1 cellular context compared by ENCODE assay signal in the genomic region with DNA sequence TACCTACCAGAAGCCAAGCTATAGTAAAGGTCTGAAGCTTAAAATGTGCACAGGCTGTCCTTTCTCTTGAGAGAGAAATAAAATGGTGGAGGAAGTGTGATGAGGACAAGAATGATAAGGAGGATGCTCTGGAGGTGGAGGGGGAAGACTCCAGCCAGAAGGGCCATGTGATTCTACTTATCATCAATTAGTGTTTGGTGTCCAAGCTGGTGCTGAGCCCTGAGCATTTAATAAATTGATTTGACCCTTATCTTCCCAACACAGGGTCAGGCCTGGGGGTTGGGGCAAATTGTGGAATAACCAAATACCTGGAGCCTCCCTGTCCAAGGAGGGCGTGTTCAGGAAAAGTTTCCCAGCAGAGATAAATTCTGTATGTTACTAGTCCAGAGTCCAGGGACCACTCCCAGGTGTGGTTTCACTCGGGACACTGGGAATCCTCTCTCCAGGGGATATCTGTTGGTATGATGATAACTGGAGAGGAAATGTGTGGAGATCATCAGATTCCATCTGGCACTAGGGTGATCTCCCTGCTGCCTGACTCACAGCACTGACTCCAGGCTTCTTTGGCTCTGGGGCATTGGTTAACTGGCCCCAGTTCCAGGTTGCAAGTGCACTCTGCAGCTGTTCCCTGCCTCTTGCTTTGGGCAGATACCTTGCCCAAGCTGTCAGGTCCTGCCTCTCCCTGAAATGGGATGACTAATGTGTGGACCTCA.
A peak's percentile ranks its signal among the peaks of the same experiment; 100 is the strongest.
TF ChIP-seq lines count a peak whose summit lies in the region.

No MANE protein-coding gene starts in this region.

TF ChIP-seq in K562, 482 proteins besides CTCF, POLR2A, EP300 and RAD21:
- TF ChIP-seq SREBF2 (CRISPR knock-in tag; IDR thresholded peaks at IDR 0.05) (no peak), BRD9 (IDR thresholded peaks at IDR 0.05; ENCODE audit: low read depth, partially characterized antibody) (no peak), ARID1B (IDR thresholded peaks at IDR 0.05) (no peak), ZNF253 (CRISPR knock-in tag; conservative IDR thresholded peaks at IDR 0.05) (no peak), ZNF3 (CRISPR knock-in tag; IDR thresholded peaks at IDR 0.05) (no peak), CHD2 (IDR thresholded peaks at IDR 0.05; ENCODE audit: low read depth, low read length) (no peak), MTA1 (IDR thresholded peaks at IDR 0.05; ENCODE audit: borderline replicate concordance) (no peak), ZNF445 (CRISPR knock-in tag; IDR thresholded peaks at IDR 0.05; ENCODE audit: low read depth) (no peak), KHSRP (IDR thresholded peaks at IDR 0.05) (no peak), POLR3G (IDR thresholded peaks at IDR 0.05; ENCODE audit: extremely low read depth, insufficient read length, insufficient replicate concordance) (no peak), HDAC2 (IDR thresholded peaks at IDR 0.05) (no peak), ZNF77 (CRISPR knock-in tag; IDR thresholded peaks at IDR 0.05) (no peak), KAT7 (CRISPR knock-in tag; IDR thresholded peaks at IDR 0.05; ENCODE audit: borderline replicate concordance) (no peak), ZNF23 (CRISPR knock-in tag; IDR thresholded peaks at IDR 0.05) (no peak), DNMT1 (IDR thresholded peaks at IDR 0.05) (no peak), ZNF75A (CRISPR knock-in tag; IDR thresholded peaks at IDR 0.05) (no peak), CBFA2T2 (conservative IDR thresholded peaks at IDR 0.05) (peak; percentile 37; the same call in 1 of the 2 replicates), CBFA2T3 (IDR thresholded peaks at IDR 0.05) (peak; percentile 60)
- TF ChIP-seq, protein P1, sequence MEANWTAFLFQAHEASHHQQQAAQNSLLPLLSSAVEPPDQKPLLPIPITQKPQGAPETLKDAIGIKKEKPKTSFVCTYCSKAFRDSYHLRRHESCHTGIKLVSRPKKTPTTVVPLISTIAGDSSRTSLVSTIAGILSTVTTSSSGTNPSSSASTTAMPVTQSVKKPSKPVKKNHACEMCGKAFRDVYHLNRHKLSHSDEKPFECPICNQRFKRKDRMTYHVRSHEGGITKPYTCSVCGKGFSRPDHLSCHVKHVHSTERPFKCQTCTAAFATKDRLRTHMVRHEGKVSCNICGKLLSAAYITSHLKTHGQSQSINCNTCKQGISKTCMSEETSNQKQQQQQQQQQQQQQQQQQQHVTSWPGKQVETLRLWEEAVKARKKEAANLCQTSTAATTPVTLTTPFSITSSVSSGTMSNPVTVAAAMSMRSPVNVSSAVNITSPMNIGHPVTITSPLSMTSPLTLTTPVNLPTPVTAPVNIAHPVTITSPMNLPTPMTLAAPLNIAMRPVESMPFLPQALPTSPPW (CRISPR knock-in tag; IDR thresholded peaks at IDR 0.05), result 0 out of 2 replicates have a peak, but pooled peaks have one; percentile 14
- TF ChIP-seq, protein P2, sequence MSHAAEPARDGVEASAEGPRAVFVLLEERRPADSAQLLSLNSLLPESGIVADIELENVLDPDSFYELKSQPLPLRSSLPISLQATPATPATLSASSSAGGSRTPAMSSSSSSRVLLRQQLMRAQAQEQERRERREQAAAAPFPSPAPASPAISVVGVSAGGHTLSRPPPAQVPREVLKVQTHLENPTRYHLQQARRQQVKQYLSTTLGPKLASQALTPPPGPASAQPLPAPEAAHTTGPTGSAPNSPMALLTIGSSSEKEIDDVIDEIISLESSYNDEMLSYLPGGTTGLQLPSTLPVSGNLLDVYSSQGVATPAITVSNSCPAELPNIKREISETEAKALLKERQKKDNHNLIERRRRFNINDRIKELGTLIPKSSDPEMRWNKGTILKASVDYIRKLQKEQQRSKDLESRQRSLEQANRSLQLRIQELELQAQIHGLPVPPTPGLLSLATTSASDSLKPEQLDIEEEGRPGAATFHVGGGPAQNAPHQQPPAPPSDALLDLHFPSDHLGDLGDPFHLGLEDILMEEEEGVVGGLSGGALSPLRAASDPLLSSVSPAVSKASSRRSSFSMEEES (CRISPR knock-in tag; IDR thresholded peaks at IDR 0.05), result no peak
- TF ChIP-seq, protein P3, sequence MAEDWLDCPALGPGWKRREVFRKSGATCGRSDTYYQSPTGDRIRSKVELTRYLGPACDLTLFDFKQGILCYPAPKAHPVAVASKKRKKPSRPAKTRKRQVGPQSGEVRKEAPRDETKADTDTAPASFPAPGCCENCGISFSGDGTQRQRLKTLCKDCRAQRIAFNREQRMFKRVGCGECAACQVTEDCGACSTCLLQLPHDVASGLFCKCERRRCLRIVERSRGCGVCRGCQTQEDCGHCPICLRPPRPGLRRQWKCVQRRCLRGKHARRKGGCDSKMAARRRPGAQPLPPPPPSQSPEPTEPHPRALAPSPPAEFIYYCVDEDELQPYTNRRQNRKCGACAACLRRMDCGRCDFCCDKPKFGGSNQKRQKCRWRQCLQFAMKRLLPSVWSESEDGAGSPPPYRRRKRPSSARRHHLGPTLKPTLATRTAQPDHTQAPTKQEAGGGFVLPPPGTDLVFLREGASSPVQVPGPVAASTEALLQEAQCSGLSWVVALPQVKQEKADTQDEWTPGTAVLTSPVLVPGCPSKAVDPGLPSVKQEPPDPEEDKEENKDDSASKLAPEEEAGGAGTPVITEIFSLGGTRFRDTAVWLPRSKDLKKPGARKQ (CRISPR knock-in tag; IDR thresholded peaks at IDR 0.05), result no peak
TF ChIP-seq in K562: peak in this region for 3.
